In genomic region chr12:19482551-19483109, GRCh38 we compare ENCODE assay signal across 8 cellular contexts. TPM values are rescaled to one million over a fixed set of nuclear protein-coding genes. Genes with fewer than 3 reads are reported as not detected.
DNase-seq lines count a peak whose midpoint lies in the region; ATAC-seq and TF ChIP-seq lines count a peak whose summit lies in the region.

No MANE protein-coding gene starts in this region.

- H3K4me3 ChIP-seq in neuronal stem cell (ENCODE audit: low read length in 2 of 2) = no peak overlapping the region

- H3K23ac ChIP-seq in neuronal stem cell (ENCODE audit: low read depth, low read length, poor library complexity) = peak overlapping the region; percentile 10

- H3K4me2 ChIP-seq in neuronal stem cell (ENCODE audit: insufficient read depth, low read length, poor library complexity, severe bottlenecking) = no peak overlapping the region

- POLR2A ChIA-PET in GM10248 (lab: Yijun Ruan, JAX) = interaction anchor here (0.5 kb wide), 1 partner anchor 43 kb away, joined by 5 read pairs; the partner anchor contains the start of gene AEBP2

- no peak overlapping the region for H2BK12ac ChIP-seq in neuronal stem cell (ENCODE audit: low read length)

- peaks cover 17% of the 10 kb centered on the region for H3K9me3 Mint-ChIP-seq in activated naive CD8-positive, alpha-beta T cell treated with anti-CD3 and anti-CD28 coated beads, Interleukin-2, amount 50 U/mL, for 24 hours

- H3K9ac ChIP-seq in neuronal stem cell (ENCODE audit: low read depth, low read length, poor library complexity) = no peak overlapping the region

- H3K9me3 ChIP-seq in neuronal stem cell (replicated peaks in 1 of 2; ENCODE audit: control insufficient read depth in 2 of 2, insufficient read depth in 1 of 2, low read depth in 1 of 2, low read length in 2 of 2) = peaks cover 2 to 40% of the 10 kb centered on the region in 2 donors

- H2AK5ac ChIP-seq in neuronal stem cell (ENCODE audit: low read depth, low read length) = no peak overlapping the region

- H3K36me3 Mint-ChIP-seq in activated naive CD8-positive, alpha-beta T cell treated with anti-CD3 and anti-CD28 coated beads, Interleukin-2, amount 50 U/mL, for 24 hours (ENCODE audit: low read depth) = peaks cover 73% of the 10 kb centered on the region

- H3K27ac ChIP-seq in neuronal stem cell (replicated peaks; ENCODE audit: low read length) = no peak overlapping the region

- no peak overlapping the region for H3K4ac ChIP-seq in neuronal stem cell (ENCODE audit: low read length)

- peaks cover 6 to 84% of the 10 kb centered on the region in 2 donors for H3K36me3 ChIP-seq in neuronal stem cell (replicated peaks in 1 of 2; ENCODE audit: control insufficient read depth in 2 of 2, insufficient read depth in 2 of 2, low read length in 2 of 2)

- H3K27me3 Mint-ChIP-seq in activated naive CD8-positive, alpha-beta T cell treated with anti-CD3 and anti-CD28 coated beads, Interleukin-2, amount 50 U/mL, for 24 hours = no peaks in the 10 kb centered on the region

- peak overlapping the region; percentile 50 for H3K4me3 Mint-ChIP-seq in activated naive CD8-positive, alpha-beta T cell treated with anti-CD3 and anti-CD28 coated beads, Interleukin-2, amount 50 U/mL, for 24 hours

- H4K91ac ChIP-seq in neuronal stem cell (ENCODE audit: low read depth, low read length, poor library complexity) = no peak overlapping the region

- TF ChIP-seq CTCF in GM10248 (IDR thresholded peaks at IDR 0.05; ENCODE audit: control extremely low read depth, extremely low read depth, low read depth, missing control alignments) = no peak

- H3K79me1 ChIP-seq in neuronal stem cell (ENCODE audit: low read depth, low read length) = peaks cover 19% of the 10 kb centered on the region

- peak; percentile 83 for ATAC-seq in GM21825 (IDR thresholded peaks at IDR 0.05; ENCODE audit: unreplicated experiment)
- ATAC-seq in activated naive CD8-positive, alpha-beta T cell treated with anti-CD3 and anti-CD28 coated beads, Interleukin-2, amount 50 U/mL, for 24 hours = peak; percentile 98

- peak overlapping the region; percentile 84 for H3K27ac Mint-ChIP-seq in activated naive CD8-positive, alpha-beta T cell treated with anti-CD3 and anti-CD28 coated beads, Interleukin-2, amount 50 U/mL, for 24 hours

- H2AFZ ChIP-seq in neuronal stem cell (ENCODE audit: low read length) = no peak overlapping the region

- CTCF ChIA-PET in GM10248 (lab: Yijun Ruan, JAX) = no interaction called here

- H2BK15ac ChIP-seq in neuronal stem cell (ENCODE audit: low read length) = no peak overlapping the region

- H3K14ac ChIP-seq in neuronal stem cell (ENCODE audit: low read length) = peak overlapping the region; percentile 56

- H2BK120ac ChIP-seq in neuronal stem cell (ENCODE audit: low read depth, low read length) = no peak overlapping the region

- H3K4me1 Mint-ChIP-seq in activated naive CD8-positive, alpha-beta T cell treated with anti-CD3 and anti-CD28 coated beads, Interleukin-2, amount 50 U/mL, for 24 hours = peaks cover 70% of the 10 kb centered on the region

- H4K8ac ChIP-seq in neuronal stem cell (ENCODE audit: low read depth, low read length) = no peak overlapping the region

- no peak overlapping the region for H3K18ac ChIP-seq in neuronal stem cell (ENCODE audit: low read length)

- no peak overlapping the region for H2BK5ac ChIP-seq in neuronal stem cell (ENCODE audit: low read length)

- DNase-seq in GM10248 (ENCODE audit: extremely low spot score) (peak; percentile 53), T follicular helper cell (ENCODE audit: low read depth) (peak; percentile 13), neuronal stem cell (ENCODE audit: low spot score) (no peak), cerebellar nuclear complex (lab: John Stamatoyannopoulos, UW) (no peak), DMS79 (lab: John Stamatoyannopoulos, UW) (no peak), NCI-H510A treated with DMSO at 0.1 percent for 48 hours (lab: John Stamatoyannopoulos, UW) (no peak)
- DNase-seq in activated naive CD8-positive, alpha-beta T cell treated with anti-CD3 and anti-CD28 coated beads, Interleukin-2, amount 50 U/mL, for 24 hours = peak; percentile 72

- no CpG with 5 or more reads among the region's 9 CpGs for whole genome bisulfite sequencing in neuronal stem cell (ENCODE audit: extremely low coverage in 2 of 2, insufficient read length in 2 of 2, insufficient replicate concordance in 1 of 2), 2 donors

- H3K4me1 ChIP-seq in neuronal stem cell (ENCODE audit: control insufficient read depth in 2 of 2, insufficient read depth in 1 of 2, low read depth in 1 of 2, low read length in 2 of 2) = peaks cover 0 to 5% of the 10 kb centered on the region in 2 donors

- H3K27me3 ChIP-seq in neuronal stem cell (ENCODE audit: control insufficient read depth in 3 of 3, insufficient read depth in 3 of 3, low read depth in 1 of 3, low read length in 3 of 3) = no peaks in the 10 kb centered on the region

RNA-seq across cellular contexts. Expression of gene AEBP2, which starts 43.3 kb away (rescaled TPM):
- polyA plus RNA-seq in neuronal stem cell (2013, experiment 1 of 2) = 39.0 TPM
- polyA plus RNA-seq in neuronal stem cell (2013, experiment 2 of 2) = 36.3 TPM

Comparison
In these comparisons a context has a peak if more than half of its experiments do, and no peak if none do; other contexts are left out.
1. DNase-seq: peak in GM10248 (single experiment), T follicular helper cell (single experiment) and activated naive CD8-positive, alpha-beta T cell treated with anti-CD3 and anti-CD28 coated beads, Interleukin-2, amount 50 U/mL, for 24 hours (single experiment); none in neuronal stem cell (single experiment), cerebellar nuclear complex (0 of 2), DMS79 (single experiment) and NCI-H510A treated with DMSO at 0.1 percent for 48 hours (single experiment).